Comparison of ENCODE assay signal across 1 cellular context in the genomic region with DNA sequence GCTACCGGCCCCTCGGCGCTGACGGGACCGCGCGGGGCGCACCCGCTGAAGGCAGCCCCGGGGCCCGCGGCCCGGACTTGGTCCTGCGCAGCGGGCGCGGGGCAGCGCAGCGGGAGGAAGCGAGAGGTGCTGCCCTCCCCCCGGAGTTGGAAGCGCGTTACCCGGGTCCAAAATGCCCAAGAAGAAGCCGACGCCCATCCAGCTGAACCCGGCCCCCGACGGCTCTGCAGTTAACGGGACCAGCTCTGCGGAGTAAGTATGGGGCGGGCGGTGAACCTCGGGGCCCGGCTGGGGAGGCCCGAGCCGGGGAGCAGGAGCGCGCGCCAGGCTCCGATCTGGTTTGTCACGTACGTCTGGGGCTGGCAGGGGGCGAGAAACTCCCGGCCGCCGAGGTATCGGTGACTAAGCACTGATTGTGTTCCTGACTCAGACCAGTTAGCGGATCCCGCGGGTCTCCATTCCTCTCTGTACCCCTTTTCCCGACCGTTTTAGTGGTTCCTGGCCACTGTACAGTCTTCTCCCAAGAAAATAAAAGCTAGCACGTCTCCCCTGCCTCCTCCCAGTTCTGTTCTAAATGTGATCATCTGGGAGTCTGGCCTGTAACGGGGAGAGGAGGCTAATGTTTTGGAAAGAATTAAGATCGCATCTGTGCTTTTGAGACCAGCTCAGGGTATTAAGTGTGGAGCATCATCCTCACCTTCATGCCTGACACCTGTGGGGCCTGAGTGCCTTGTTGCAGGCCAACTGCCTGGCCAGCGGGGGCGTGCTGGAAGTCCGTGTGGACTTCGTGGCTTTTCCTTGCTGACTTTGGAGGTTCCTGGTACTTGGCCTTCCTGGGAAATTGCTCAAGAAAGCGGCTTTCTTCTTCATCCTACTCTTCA.
TF ChIP-seq lines count a peak whose summit lies in the region.

No MANE protein-coding gene starts in this region.

TF ChIP-seq in SK-N-SH treated with all-trans-retinoic acid at 6 μM for 48 hours, 23 proteins besides CTCF, POLR2A, EP300 and RAD21 (continued from another document):
- TF ChIP-seq, protein P1, sequence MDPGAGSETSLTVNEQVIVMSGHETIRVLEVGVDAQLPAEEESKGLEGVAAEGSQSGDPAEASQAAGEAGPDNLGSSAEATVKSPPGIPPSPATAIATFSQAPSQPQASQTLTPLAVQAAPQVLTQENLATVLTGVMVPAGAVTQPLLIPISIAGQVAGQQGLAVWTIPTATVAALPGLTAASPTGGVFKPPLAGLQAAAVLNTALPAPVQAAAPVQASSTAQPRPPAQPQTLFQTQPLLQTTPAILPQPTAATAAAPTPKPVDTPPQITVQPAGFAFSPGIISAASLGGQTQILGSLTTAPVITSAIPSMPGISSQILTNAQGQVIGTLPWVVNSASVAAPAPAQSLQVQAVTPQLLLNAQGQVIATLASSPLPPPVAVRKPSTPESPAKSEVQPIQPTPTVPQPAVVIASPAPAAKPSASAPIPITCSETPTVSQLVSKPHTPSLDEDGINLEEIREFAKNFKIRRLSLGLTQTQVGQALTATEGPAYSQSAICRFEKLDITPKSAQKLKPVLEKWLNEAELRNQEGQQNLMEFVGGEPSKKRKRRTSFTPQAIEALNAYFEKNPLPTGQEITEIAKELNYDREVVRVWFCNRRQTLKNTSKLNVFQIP (CRISPR knock-in tag; IDR thresholded peaks at IDR 0.05; ENCODE audit: borderline replicate concordance, low read depth): no peak
TF ChIP-seq in SK-N-SH treated with all-trans-retinoic acid at 6 μM for 48 hours: peak in this region for 0.
